Comparison of ENCODE assay signal across 25 cellular contexts in the genomic region with DNA sequence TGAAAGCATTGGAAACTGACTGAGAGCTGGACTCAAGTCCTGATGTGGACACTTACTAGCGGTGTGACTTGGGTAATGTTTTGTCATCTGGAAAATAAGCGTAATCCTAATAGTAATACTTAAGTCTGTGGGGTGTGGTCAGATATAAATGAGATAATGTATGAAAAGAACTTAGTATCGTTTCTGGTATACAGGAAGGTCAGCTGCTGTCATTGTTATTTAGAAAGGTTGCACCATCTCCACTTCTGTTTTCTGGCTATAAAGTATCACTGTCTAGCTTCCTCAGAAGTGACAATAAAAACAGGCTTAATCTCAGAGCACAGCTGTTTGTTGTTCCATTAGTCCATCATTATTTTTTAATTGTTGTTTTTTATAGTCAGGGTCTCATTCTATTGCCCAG. TPM values are rescaled to one million over a fixed set of nuclear protein-coding genes. Genes with fewer than 3 reads are reported as not detected.
DNase-seq lines count a peak whose midpoint lies in the region; ATAC-seq and TF ChIP-seq lines count a peak whose summit lies in the region.
"Had no signal": no experiment of that assay in that cellular context is flagged by ENCODE, and none has a peak within 500 bp of the region (broad histone marks: within the 10 kb centered on the region; RNA-seq: fewer than 3 reads in every experiment).

No MANE protein-coding gene starts in this region.

- no peak overlapping the region for H3K27ac Mint-ChIP-seq in Calu3 (ENCODE audit: unreplicated experiment)
- H3K27ac Mint-ChIP-seq: endodermal cell; H9; stimulated activated naive CD8-positive, alpha-beta T cell treated with anti-CD3 and anti-CD28 coated beads, Interleukin-15, amount 100 ng/mL, for 72 hours; T-helper 17 cell; WTC11 had no signal

- H3K36me3 Mint-ChIP-seq in Calu3 (ENCODE audit: insufficient read depth, unreplicated experiment) = peaks cover 11% of the 10 kb centered on the region
- H3K36me3 Mint-ChIP-seq: WTC11 had no signal

- no peaks in the 10 kb centered on the region for H3K9me3 Mint-ChIP-seq in Calu3 (ENCODE audit: low read depth, unreplicated experiment)
- H3K9me3 Mint-ChIP-seq: endodermal cell; H9; stimulated activated naive CD8-positive, alpha-beta T cell treated with anti-CD3 and anti-CD28 coated beads, Interleukin-15, amount 100 ng/mL, for 72 hours; WTC11 had no signal

- CTCF ChIA-PET in Calu3 (lab: Charles Lee) = no interaction called here

- TF ChIP-seq CTCF in cardiac muscle cell (IDR thresholded peaks at IDR 0.05; ENCODE audit: low read depth, low read length) (no peak), heart right ventricle (IDR thresholded peaks at IDR 0.05) (no peak), Calu3 (IDR thresholded peaks at IDR 0.05; ENCODE audit: unreplicated experiment) (no peak)

- WGBS in heart right ventricle, 2 donors = 71 to 76% methylated on average over 3 of the region's 3 CpGs

- H3K4me3 ChIP-seq in cardiac muscle cell (no peak overlapping the region), heart right ventricle (no peak overlapping the region)
- H3K4me3 ChIP-seq: BLaER1 treated with 17β-estradiol and CSF1 and Interleukin-3, amounts not matched to agents 10 nM and 100 nM; body of pancreas; gastroesophageal sphincter; PC-9 had no signal

- H3K27me3 ChIP-seq in cardiac muscle cell (no peaks in the 10 kb centered on the region), heart right ventricle (no peaks in the 10 kb centered on the region)
- H3K27me3 ChIP-seq: BLaER1 treated with 17β-estradiol and CSF1 and Interleukin-3, amounts not matched to agents 10 nM and 100 nM; body of pancreas; gastroesophageal sphincter had no signal

- ATAC-seq in heart right ventricle (no peak), GM19467 (IDR thresholded peaks at IDR 0.05; ENCODE audit: unreplicated experiment) (no peak)
- ATAC-seq: body of pancreas; gastroesophageal sphincter; stimulated activated naive CD8-positive, alpha-beta T cell treated with anti-CD3 and anti-CD28 coated beads, Interleukin-15, amount 100 ng/mL, for 72 hours; T-helper 17 cell; WTC11 had no signal

- intact Hi-C loops in heart right ventricle (cut with DNase I) = loop anchor here in 6 of 10 donors (5.0 to 10.0 kb wide), 6 partner anchors 44 to 169 kb away; partner anchors contain the start of genes TUBA1B (in 4 of the 6), TUBA1A (in 2 of the 6) and KMT2D (in 1 of the 6)
- intact Hi-C loops in Calu3 (cut with micrococcal nuclease; ENCODE audit: unreplicated experiment) = no loop called here

- no peaks in the 10 kb centered on the region for H3K27me3 Mint-ChIP-seq in Calu3 (ENCODE audit: unreplicated experiment)
- H3K27me3 Mint-ChIP-seq: stimulated activated naive CD8-positive, alpha-beta T cell treated with anti-CD3 and anti-CD28 coated beads, Interleukin-15, amount 100 ng/mL, for 72 hours; T-helper 17 cell had no signal

- H3K9me3 ChIP-seq in cardiac muscle cell (ENCODE audit: low read depth) (no peaks in the 10 kb centered on the region), heart right ventricle (no peaks in the 10 kb centered on the region)
- H3K9me3 ChIP-seq: BLaER1 treated with 17β-estradiol and CSF1 and Interleukin-3, amounts not matched to agents 10 nM and 100 nM; body of pancreas; gastroesophageal sphincter had no signal

- peaks cover 39% of the 10 kb centered on the region for H3K4me1 ChIP-seq in cardiac muscle cell (ENCODE audit: low read depth)
- H3K4me1 ChIP-seq in heart right ventricle = peaks cover 6 to 53% (median 25%) of the 10 kb centered on the region in 9 donors

- no peaks in the 10 kb centered on the region for H3K4me1 Mint-ChIP-seq in Calu3 (ENCODE audit: low read depth, unreplicated experiment)

- H3K27ac ChIP-seq in cardiac muscle cell = peak overlapping the region; percentile 97
- peak overlapping the region in 2 of 10 donors; percentile 41 to 97 for H3K27ac ChIP-seq in heart right ventricle
- H3K27ac ChIP-seq: body of pancreas, PC-9 had no signal

- H3K4me3 Mint-ChIP-seq in Calu3 (ENCODE audit: low read depth, unreplicated experiment) = no peak overlapping the region
- H3K4me3 Mint-ChIP-seq: endodermal cell; H9; stimulated activated naive CD8-positive, alpha-beta T cell treated with anti-CD3 and anti-CD28 coated beads, Interleukin-15, amount 100 ng/mL, for 72 hours; T-helper 17 cell; WTC11 had no signal

- BruUV-seq in Calu3 (replicated peaks; lab: Mats Ljungman, UMichigan) = no TSS peak

- DNase-seq in cardiac muscle cell (ENCODE audit: low read depth in 1 of 2, low spot score in 1 of 2) = no peak
- DNase-seq in heart right ventricle = no peak
- peak; percentile 83 for DNase-seq in SIG-M5 treated with dmso at 0.1 percent for 504 hours (lab: John Stamatoyannopoulos, UW; ENCODE audit: unreplicated experiment)
- peak; percentile 53 for DNase-seq in medulla oblongata (ENCODE audit: extremely low spot score)
- DNase-seq in NCI-H1092 (lab: John Stamatoyannopoulos, UW) = no peak
- DNase-seq in mucosa of gallbladder (ENCODE audit: low spot score) = no peak
- no peak for DNase-seq in Calu3
- DNase-seq: activated CD4-positive, alpha-beta T cell treated with anti-CD3 and anti-CD28 coated beads, Interleukin-2, amount 50 U/mL, for 48 hours; activated gamma-delta T cell; body of pancreas; endodermal cell; H9; IMR-90; NCI-H1436 treated with DMSO at 0.1 percent for 48 hours; NCI-H2171; NCI-H524 treated with DMSO at 0.1 percent for 48 hours; PC-9; SHP77 treated with DMSO at 0.1 percent for 48 hours; stimulated activated CD4-positive, alpha-beta T cell treated with anti-CD3 and anti-CD28 coated beads, Interleukin-12 subunit alpha, Interleukin-12 subunit beta, amount 100 ng/mL, for 4 hours; stimulated activated naive CD8-positive, alpha-beta T cell treated with anti-CD3 and anti-CD28 coated beads, Interleukin-15, amount 100 ng/mL, for 72 hours; T-helper 17 cell had no signal

- H3K36me3 ChIP-seq in cardiac muscle cell = no peaks in the 10 kb centered on the region
- H3K36me3 ChIP-seq in heart right ventricle = no peaks in the 10 kb centered on the region
- H3K36me3 ChIP-seq: BLaER1 treated with 17β-estradiol and CSF1 and Interleukin-3, amounts not matched to agents 10 nM and 100 nM; gastroesophageal sphincter had no signal

RNA-seq across cellular contexts. Expression of gene TUBA1C, which starts 34.1 kb away (rescaled TPM):
- total RNA-seq in cardiac muscle cell (67.0 and 151 TPM in 2 replicates), heart right ventricle (100 to 1,000 TPM in 2 of 10 donors, 10 to 100 TPM in 8; 25.9 to 106 (median 53.1) TPM), mucosa of gallbladder (99.4 TPM), Calu3 (2022) (469 and 472 TPM in 2 replicates)
- polyA plus RNA-seq in cardiac muscle cell (49.1 and 126 TPM in 2 replicates), heart right ventricle (100 to 1,000 TPM in 1 of 2 donors, 10 to 100 TPM in 1; 24.5 to 389 TPM)

RNA-seq across cellular contexts. Expression of gene TUBA1A, which starts 41.9 kb away (rescaled TPM):
- 509 and 1,042 TPM in 2 replicates for total RNA-seq in cardiac muscle cell
- polyA plus RNA-seq in cardiac muscle cell = 521 and 1,070 TPM in 2 replicates
- 100 to 1,000 TPM in 8 of 10 donors, 10 to 100 TPM in 2; 93.9 to 258 (median 134) TPM for total RNA-seq in heart right ventricle
- polyA plus RNA-seq in heart right ventricle = 100 to 1,000 TPM in 1 of 2 donors, 10 to 100 TPM in 1; 45.2 to 287 TPM
- total RNA-seq in mucosa of gallbladder = 155 TPM
- 9.2 and 11.5 TPM in 2 replicates for total RNA-seq in Calu3 (2022)

Comparison
In these comparisons a context has a peak if more than half of its experiments do, and no peak if none do; other contexts are left out.
1. DNase-seq: peak in SIG-M5 treated with dmso at 0.1 percent for 504 hours (single experiment) and medulla oblongata (single experiment); none in cardiac muscle cell (0 of 2), heart right ventricle (0 of 2), NCI-H1092 (single experiment), mucosa of gallbladder (single experiment) and Calu3 (single experiment).